1 cellular context compared by ENCODE assay signal in the genomic region with DNA sequence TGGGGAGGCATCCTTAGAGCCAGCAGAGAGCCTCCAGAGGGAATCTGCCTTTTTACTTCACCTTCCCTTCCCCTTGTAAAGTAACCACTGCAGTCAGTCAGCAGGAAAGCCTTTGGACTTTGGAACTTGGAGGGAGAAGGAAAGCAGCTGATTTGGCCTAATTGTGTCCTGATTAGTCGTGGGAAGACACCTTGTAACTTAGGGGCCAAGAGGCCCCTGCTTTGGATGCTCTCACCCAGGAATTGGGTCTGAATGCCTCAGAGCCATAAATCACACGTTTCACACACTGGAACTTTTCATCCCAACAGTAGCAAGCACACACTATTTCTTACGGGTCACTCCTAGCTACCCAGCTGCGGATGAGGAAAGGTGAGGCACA.
TF ChIP-seq lines count a peak whose summit lies in the region.

No MANE protein-coding gene starts in this region.

TF ChIP-seq in HepG2, 621 proteins besides CTCF, POLR2A, EP300 and RAD21 (continued from another document):
- TF ChIP-seq, protein P1, sequence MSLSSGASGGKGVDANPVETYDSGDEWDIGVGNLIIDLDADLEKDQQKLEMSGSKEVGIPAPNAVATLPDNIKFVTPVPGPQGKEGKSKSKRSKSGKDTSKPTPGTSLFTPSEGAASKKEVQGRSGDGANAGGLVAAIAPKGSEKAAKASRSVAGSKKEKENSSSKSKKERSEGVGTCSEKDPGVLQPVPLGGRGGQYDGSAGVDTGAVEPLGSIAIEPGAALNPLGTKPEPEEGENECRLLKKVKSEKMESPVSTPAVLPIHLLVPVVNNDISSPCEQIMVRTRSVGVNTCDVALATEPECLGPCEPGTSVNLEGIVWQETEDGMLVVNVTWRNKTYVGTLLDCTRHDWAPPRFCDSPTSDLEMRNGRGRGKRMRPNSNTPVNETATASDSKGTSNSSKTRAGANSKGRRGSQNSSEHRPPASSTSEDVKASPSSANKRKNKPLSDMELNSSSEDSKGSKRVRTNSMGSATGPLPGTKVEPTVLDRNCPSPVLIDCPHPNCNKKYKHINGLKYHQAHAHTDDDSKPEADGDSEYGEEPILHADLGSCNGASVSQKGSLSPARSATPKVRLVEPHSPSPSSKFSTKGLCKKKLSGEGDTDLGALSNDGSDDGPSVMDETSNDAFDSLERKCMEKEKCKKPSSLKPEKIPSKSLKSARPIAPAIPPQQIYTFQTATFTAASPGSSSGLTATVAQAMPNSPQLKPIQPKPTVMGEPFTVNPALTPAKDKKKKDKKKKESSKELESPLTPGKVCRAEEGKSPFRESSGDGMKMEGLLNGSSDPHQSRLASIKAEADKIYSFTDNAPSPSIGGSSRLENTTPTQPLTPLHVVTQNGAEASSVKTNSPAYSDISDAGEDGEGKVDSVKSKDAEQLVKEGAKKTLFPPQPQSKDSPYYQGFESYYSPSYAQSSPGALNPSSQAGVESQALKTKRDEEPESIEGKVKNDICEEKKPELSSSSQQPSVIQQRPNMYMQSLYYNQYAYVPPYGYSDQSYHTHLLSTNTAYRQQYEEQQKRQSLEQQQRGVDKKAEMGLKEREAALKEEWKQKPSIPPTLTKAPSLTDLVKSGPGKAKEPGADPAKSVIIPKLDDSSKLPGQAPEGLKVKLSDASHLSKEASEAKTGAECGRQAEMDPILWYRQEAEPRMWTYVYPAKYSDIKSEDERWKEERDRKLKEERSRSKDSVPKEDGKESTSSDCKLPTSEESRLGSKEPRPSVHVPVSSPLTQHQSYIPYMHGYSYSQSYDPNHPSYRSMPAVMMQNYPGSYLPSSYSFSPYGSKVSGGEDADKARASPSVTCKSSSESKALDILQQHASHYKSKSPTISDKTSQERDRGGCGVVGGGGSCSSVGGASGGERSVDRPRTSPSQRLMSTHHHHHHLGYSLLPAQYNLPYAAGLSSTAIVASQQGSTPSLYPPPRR (CRISPR knock-in tag; IDR thresholded peaks at IDR 0.05; ENCODE audit: borderline replicate concordance): no peak
- no peak for TF ChIP-seq ZNF121 (CRISPR knock-in tag; IDR thresholded peaks at IDR 0.05)
- no peak for TF ChIP-seq NFRKB (IDR thresholded peaks at IDR 0.05)
- peak; percentile 89 for TF ChIP-seq ZNF629 (CRISPR knock-in tag; conservative IDR thresholded peaks at IDR 0.05)
- TF ChIP-seq IKZF1 (IDR thresholded peaks at IDR 0.05): no peak
- no peak for TF ChIP-seq ZBTB20 (CRISPR knock-in tag; IDR thresholded peaks at IDR 0.05; ENCODE audit: borderline replicate concordance, low read depth)
- TF ChIP-seq ZNF713 (CRISPR knock-in tag; IDR thresholded peaks at IDR 0.05): peak; percentile 58; the same call in 1 of the 2 replicates
